1 cellular context compared by ENCODE assay signal in genomic region chr6:2952557-2953095, GRCh38.
TF ChIP-seq lines count a peak whose summit lies in the region.

No MANE protein-coding gene starts in this region.

TF ChIP-seq in HepG2, 621 proteins besides CTCF, POLR2A, EP300 and RAD21 (continued from another document):
- no peak for TF ChIP-seq ZNF646 (CRISPR knock-in tag; IDR thresholded peaks at IDR 0.05)
- no peak for TF ChIP-seq NR1H2 (CRISPR knock-in tag; IDR thresholded peaks at IDR 0.05; ENCODE audit: borderline replicate concordance, low read depth)
- no peak for TF ChIP-seq SOX6 (IDR thresholded peaks at IDR 0.05)
- TF ChIP-seq SOX6 (CRISPR knock-in tag; IDR thresholded peaks at IDR 0.05), result peak; percentile 81
- peak; percentile 80; the same call in 1 of the 2 replicates for TF ChIP-seq ZSCAN25 (CRISPR knock-in tag; IDR thresholded peaks at IDR 0.05)
- 0 out of 2 replicates have a peak, but pooled peaks have one; percentile 38 for TF ChIP-seq TOE1 (CRISPR knock-in tag; IDR thresholded peaks at IDR 0.05)
- no peak for TF ChIP-seq FOXM1 (CRISPR knock-in tag; IDR thresholded peaks at IDR 0.05)
- peak; percentile 91 for TF ChIP-seq PATZ1 (CRISPR knock-in tag; IDR thresholded peaks at IDR 0.05)
- peak; percentile 81; the same call in 1 of the 2 replicates for TF ChIP-seq ZNF343 (CRISPR knock-in tag; IDR thresholded peaks at IDR 0.05)
- TF ChIP-seq ZBTB38 (CRISPR knock-in tag; IDR thresholded peaks at IDR 0.05), result peak; percentile 94
- TF ChIP-seq TFAP4 (IDR thresholded peaks at IDR 0.05; ENCODE audit: borderline replicate concordance, low read depth), result no peak
- TF ChIP-seq PCBP2 (optimal IDR thresholded peaks at IDR 0.05; ENCODE audit: low read depth, low read length, poor library complexity, severe bottlenecking), result no peak
- peak; percentile 80; the same call in 1 of the 2 replicates for TF ChIP-seq ZFP90 (CRISPR knock-in tag; IDR thresholded peaks at IDR 0.05; ENCODE audit: borderline replicate concordance)
- 0 out of 2 replicates have a peak, but pooled peaks have one; percentile 52 for TF ChIP-seq ZNF350 (CRISPR knock-in tag; IDR thresholded peaks at IDR 0.05; ENCODE audit: borderline replicate concordance, low read depth)
- no peak for TF ChIP-seq RBAK (CRISPR knock-in tag; IDR thresholded peaks at IDR 0.05)
- peak; percentile 46; the same call in 1 of the 2 replicates for TF ChIP-seq ZNF777 (CRISPR knock-in tag; IDR thresholded peaks at IDR 0.05)
- peak; percentile 77; the same call in 1 of the 2 replicates for TF ChIP-seq ZNF691 (CRISPR knock-in tag; IDR thresholded peaks at IDR 0.05; ENCODE audit: borderline replicate concordance, low read depth)
- no peak; the same call in 1 of the 2 replicates for TF ChIP-seq BHLHE40 (IDR thresholded peaks at IDR 0.05; ENCODE audit: low read length)
- TF ChIP-seq ZNF256 (CRISPR knock-in tag; conservative IDR thresholded peaks at IDR 0.05), result 0 out of 2 replicates have a peak, but pooled peaks have one; percentile 52
- no peak for TF ChIP-seq KDM4B (CRISPR knock-in tag; IDR thresholded peaks at IDR 0.05)
- no peak for TF ChIP-seq MLX (CRISPR knock-in tag; IDR thresholded peaks at IDR 0.05)
- TF ChIP-seq CREB3 (CRISPR knock-in tag; IDR thresholded peaks at IDR 0.05), result no peak
- no peak for TF ChIP-seq RAD51 (IDR thresholded peaks at IDR 0.05; ENCODE audit: borderline replicate concordance)
- TF ChIP-seq YEATS4 (CRISPR knock-in tag; IDR thresholded peaks at IDR 0.05; ENCODE audit: borderline replicate concordance), result peak; percentile 67; the same call in 1 of the 2 replicates
- TF ChIP-seq DNMT1 (CRISPR knock-in tag; IDR thresholded peaks at IDR 0.05), result 0 out of 2 replicates have a peak, but pooled peaks have one; percentile 30
- TF ChIP-seq SOX5 (CRISPR knock-in tag; IDR thresholded peaks at IDR 0.05; ENCODE audit: borderline replicate concordance), result peak; percentile 63
- TF ChIP-seq ZNF678 (CRISPR knock-in tag; IDR thresholded peaks at IDR 0.05), result no peak
- TF ChIP-seq SIN3B (IDR thresholded peaks at IDR 0.05; ENCODE audit: low read length), result no peak
- TF ChIP-seq ZC3H13 (CRISPR knock-in tag; IDR thresholded peaks at IDR 0.05), result no peak
- TF ChIP-seq PAX8 (CRISPR knock-in tag; IDR thresholded peaks at IDR 0.05; ENCODE audit: borderline replicate concordance), result no peak
- TF ChIP-seq ISX (CRISPR knock-in tag; conservative IDR thresholded peaks at IDR 0.05), result no peak
- TF ChIP-seq PBX2 (CRISPR knock-in tag; IDR thresholded peaks at IDR 0.05), result no peak
- TF ChIP-seq BRF2 (CRISPR knock-in tag; IDR thresholded peaks at IDR 0.05), result no peak
- TF ChIP-seq ZNF512 (CRISPR knock-in tag; IDR thresholded peaks at IDR 0.05), result no peak
- TF ChIP-seq ZNF224 (CRISPR knock-in tag; IDR thresholded peaks at IDR 0.05), result peak; percentile 75; the same call in 1 of the 2 replicates
- no peak for TF ChIP-seq SATB2 (CRISPR knock-in tag; IDR thresholded peaks at IDR 0.05)
- TF ChIP-seq SNAPC2 (CRISPR knock-in tag; IDR thresholded peaks at IDR 0.05), result no peak; the same call in 1 of the 2 replicates
- no peak for TF ChIP-seq GPBP1L1 (CRISPR knock-in tag; IDR thresholded peaks at IDR 0.05)
- 0 out of 2 replicates have a peak, but pooled peaks have one; percentile 92 for TF ChIP-seq NFKB2 (CRISPR knock-in tag; IDR thresholded peaks at IDR 0.05; ENCODE audit: borderline replicate concordance)
- no peak for TF ChIP-seq HOXA7 (CRISPR knock-in tag; IDR thresholded peaks at IDR 0.05)
- peak; percentile 74; the same call in 1 of the 2 replicates for TF ChIP-seq ZBTB3 (CRISPR knock-in tag; IDR thresholded peaks at IDR 0.05; ENCODE audit: borderline replicate concordance, low read depth)
- no peak for TF ChIP-seq ELF4 (CRISPR knock-in tag; IDR thresholded peaks at IDR 0.05; ENCODE audit: borderline replicate concordance)
TF ChIP-seq in HepG2: peak in this region for 257.
